29 cellular contexts compared by ENCODE assay signal in the genomic region with DNA sequence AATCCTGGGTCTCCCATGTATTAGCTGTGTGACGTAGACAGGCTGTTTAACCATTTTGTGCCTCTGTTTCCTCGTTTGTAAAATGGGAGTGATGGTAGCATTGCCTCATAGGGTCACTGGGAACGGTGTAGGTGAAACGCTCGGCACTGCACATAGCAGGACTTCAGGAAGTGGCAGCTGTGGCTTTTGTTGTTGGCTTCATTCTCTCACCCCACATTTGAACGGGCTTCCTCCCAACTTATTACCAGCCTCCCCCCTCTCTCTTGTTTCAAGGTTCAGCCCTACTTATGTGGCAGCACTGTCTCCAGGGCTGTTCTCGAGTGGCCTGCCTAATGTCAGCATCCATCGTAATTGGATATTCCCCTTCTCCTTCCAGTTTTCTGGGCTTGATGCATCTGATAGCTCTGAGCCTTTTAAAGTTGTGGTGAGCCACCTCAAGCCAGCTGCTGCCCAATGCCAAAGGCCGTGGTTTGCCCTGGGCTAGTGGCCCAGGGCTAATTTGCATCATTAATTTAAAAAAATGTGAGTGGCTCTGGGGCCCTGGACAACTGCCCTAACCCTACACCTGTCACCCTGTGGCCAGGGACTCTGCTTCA.
DNase-seq lines count a peak whose midpoint lies in the region; ATAC-seq, FAIRE-seq and TF ChIP-seq lines count a peak whose summit lies in the region.
"Had no signal": no experiment of that assay in that cellular context is flagged by ENCODE, and none has a peak within 500 bp of the region (broad histone marks: within the 10 kb centered on the region; RNA-seq: fewer than 3 reads in every experiment).

No MANE protein-coding gene starts in this region.

- POLR2A ChIA-PET in Panc1 (lab: Charles Lee) = no interaction called here

- H3K9me3 ChIP-seq in Panc1 (ENCODE audit: control insufficient read depth, insufficient read depth, low read depth, low read length) (no peaks in the 10 kb centered on the region), uterus (no peaks in the 10 kb centered on the region)
- H3K9me3 ChIP-seq: gastrocnemius medialis, left lung, psoas muscle had no signal

- in situ Hi-C loops in Panc1 (cut with HindIII; ENCODE audit: low pct_unique_long_range_greater_than_20kb, low sequenced_read_pairs) = no loop called here

- CTCF ChIA-PET in Panc1 (lab: Charles Lee) = no interaction called here

- BruUV-seq in Panc1 (replicated peaks; lab: Mats Ljungman, UMichigan) = no TSS peak

- H3K4me1 ChIP-seq in Panc1 (ENCODE audit: control insufficient read depth, insufficient read depth, low read length) (peaks cover 40% of the 10 kb centered on the region), uterus (no peaks in the 10 kb centered on the region)
- H3K4me1 ChIP-seq: gastrocnemius medialis, left lung, psoas muscle had no signal

- H3K36me3 ChIP-seq in Panc1 (ENCODE audit: control insufficient read depth, insufficient read depth, low read length) (no peaks in the 10 kb centered on the region), uterus (no peaks in the 10 kb centered on the region)
- H3K36me3 ChIP-seq: gastrocnemius medialis, left lung had no signal

- H3K27ac ChIP-seq in Panc1 (ENCODE audit: low read length) (peak overlapping the region; percentile 85), uterus (no peak overlapping the region)
- H3K27ac ChIP-seq: gastrocnemius medialis, left lung, psoas muscle had no signal

- peak; percentile 23 for FAIRE-seq in GM12891 (lab: Jason Lieb, UNC)
- FAIRE-seq: D721Med, urothelium cell line had no signal

- no peak for DNase-seq in GM12891 (ENCODE audit: insufficient read length, low spot score)
- DNase-seq in Panc1 (ENCODE audit: low read depth, low spot score) = no peak
- DNase-seq in myocyte (ENCODE audit: low read depth) = peak; percentile 92
- DNase-seq in uterus = no peak
- no peak for DNase-seq in activated effector memory CD4-positive, alpha-beta T cell treated with Interleukin-2 at 50 U/mL for 16 hours
- no peak for DNase-seq in DMS53 treated with DMSO at 0.1 percent for 48 hours (lab: John Stamatoyannopoulos, UW; ENCODE audit: unreplicated experiment)
- DNase-seq: activated CD4-positive, alpha-beta T cell treated with anti-CD3 and anti-CD28 coated beads for 36 hours; activated effector memory CD4-positive, alpha-beta T cell treated with anti-CD3 and anti-CD28 coated beads, Interleukin-2, amount 50 U/mL, for 16 hours; activated naive CD8-positive, alpha-beta T cell treated with anti-CD3 and anti-CD28 coated beads, Interleukin-2, amount 50 U/mL, for 24 hours; CD4-positive, CD25-positive, alpha-beta regulatory T cell; dermis blood vessel endothelial cell; EL; gastrocnemius medialis; GOT3; hypothalamus; Kasumi-1; left lung; naive B cell; NCI-H1048; NCI-H187 treated with DMSO at 0.1 percent for 48 hours; NCI-H345; occipital lobe; psoas muscle; stimulated activated CD4-positive, alpha-beta T cell treated with anti-CD3 and anti-CD28 coated beads, Interleukin-15, amount 100 ng/mL, for 24 hours; stimulated activated naive CD4-positive, alpha-beta T cell; T-helper 2 cell had no signal

- TF ChIP-seq CTCF in Panc1 (IDR thresholded peaks at IDR 0.05) (no peak), uterus (IDR thresholded peaks at IDR 0.05) (no peak)

- H3K4me3 ChIP-seq in Panc1 (ENCODE audit: low read depth in 2 of 2, low read length in 2 of 2) = no peak overlapping the region
- no peak overlapping the region for H3K4me3 ChIP-seq in uterus
- H3K4me3 ChIP-seq: gastrocnemius medialis, left lung, psoas muscle had no signal

- ATAC-seq in GM18909 (IDR thresholded peaks at IDR 0.05; ENCODE audit: poor library complexity, unreplicated experiment) (peak; percentile 62), Panc1 (no peak)
- ATAC-seq: activated CD4-positive, alpha-beta T cell treated with anti-CD3 and anti-CD28 coated beads for 36 hours; activated naive CD8-positive, alpha-beta T cell treated with anti-CD3 and anti-CD28 coated beads, Interleukin-2, amount 50 U/mL, for 24 hours; gastrocnemius medialis; left lung; psoas muscle had no signal

- TF ChIP-seq POLR2A in GM12891 (IDR thresholded peaks at IDR 0.05; ENCODE audit: low read depth, low read length) (no peak), uterus (IDR thresholded peaks at IDR 0.05) (no peak)

- no peaks in the 10 kb centered on the region for H3K27me3 ChIP-seq in Panc1 (ENCODE audit: control insufficient read depth, insufficient read depth, low read length)
- no peaks in the 10 kb centered on the region for H3K27me3 ChIP-seq in uterus
- H3K27me3 ChIP-seq: gastrocnemius medialis had no signal

- intact Hi-C loops in Panc1 (cut with micrococcal nuclease; ENCODE audit: unreplicated experiment) (loop anchor here (10.0 kb wide), 1 partner anchor 121 kb away; no protein-coding TSS in a partner anchor), uterus (cut with DNase I; ENCODE audit: low total_unique reads) (no loop called here)

TF ChIP-seq in GM12891, 5 proteins besides CTCF, POLR2A, EP300 and RAD21:
- TF ChIP-seq POU2F2 (IDR thresholded peaks at IDR 0.05; ENCODE audit: low read depth, low read length) (no peak), TAF1 (IDR thresholded peaks at IDR 0.05; ENCODE audit: low read depth, low read length) (no peak), PAX5 (IDR thresholded peaks at IDR 0.05; ENCODE audit: insufficient read depth, low read length, severe bottlenecking) (no peak), POLR2AphosphoS5 (IDR thresholded peaks at IDR 0.05; ENCODE audit: low read depth, low read length) (no peak), SPI1 (IDR thresholded peaks at IDR 0.05; ENCODE audit: low read depth, low read length) (no peak)
TF ChIP-seq in GM12891: peak in this region for 0.
